ENCODE assay signal across 16 cellular contexts in genomic region chr14:22452330-22452729, GRCh38.
"Had no signal": no experiment of that assay in that cellular context is flagged by ENCODE, and none has a peak within 500 bp of the region (broad histone marks: within the 10 kb centered on the region; RNA-seq: fewer than 3 reads in every experiment).

No MANE protein-coding gene starts in this region.

- H3K4me3 Mint-ChIP-seq: activated B cell treated with CpG ODN at 0.5 μM for 24 hours; stimulated activated naive CD8-positive, alpha-beta T cell treated with anti-CD3 and anti-CD28 coated beads, Interleukin-15, amount 100 ng/mL, for 72 hours; type B pancreatic cell had no signal

- ATAC-seq: effector memory CD8-positive, alpha-beta T cell; foreskin keratinocyte; right cardiac atrium; stimulated activated naive CD8-positive, alpha-beta T cell treated with anti-CD3 and anti-CD28 coated beads, Interleukin-15, amount 100 ng/mL, for 72 hours had no signal

- DNase-seq: activated B cell treated with CpG ODN at 0.5 μM for 24 hours; activated gamma-delta T cell; adrenal gland; dermis blood vessel endothelial cell; effector memory CD8-positive, alpha-beta T cell; foreskin keratinocyte; glutamatergic neuron; hypothalamus; right cardiac atrium; SK-N-SH; small intestine; stimulated activated CD4-positive, alpha-beta T cell treated with anti-CD3 and anti-CD28 coated beads, Interleukin-4, amount 100 ng/mL, for 4 hours; stimulated activated CD8-positive, alpha-beta memory T cell treated with anti-CD3 and anti-CD28 coated beads, Interleukin-4, amount 100 ng/mL, for 48 hours; stimulated activated naive CD8-positive, alpha-beta T cell treated with anti-CD3 and anti-CD28 coated beads, Interleukin-15, amount 100 ng/mL, for 72 hours had no signal

- H3K4me1 Mint-ChIP-seq: stimulated activated naive CD8-positive, alpha-beta T cell treated with anti-CD3 and anti-CD28 coated beads, Interleukin-15, amount 100 ng/mL, for 72 hours had no signal

- H3K36me3 Mint-ChIP-seq: type B pancreatic cell had no signal

- H3K27me3 Mint-ChIP-seq: activated B cell treated with CpG ODN at 0.5 μM for 24 hours; effector memory CD8-positive, alpha-beta T cell; stimulated activated naive CD8-positive, alpha-beta T cell treated with anti-CD3 and anti-CD28 coated beads, Interleukin-15, amount 100 ng/mL, for 72 hours had no signal

- H3K27ac Mint-ChIP-seq: activated B cell treated with CpG ODN at 0.5 μM for 24 hours; stimulated activated naive CD8-positive, alpha-beta T cell treated with anti-CD3 and anti-CD28 coated beads, Interleukin-15, amount 100 ng/mL, for 72 hours; type B pancreatic cell had no signal

- H3K27ac ChIP-seq: adrenal gland, foreskin keratinocyte, prostate gland had no signal

- H3K36me3 ChIP-seq: adrenal gland, prostate gland had no signal

- H3K9me3 ChIP-seq: adrenal gland, prostate gland, SK-N-SH had no signal

- H3K9me3 Mint-ChIP-seq: activated B cell treated with CpG ODN at 0.5 μM for 24 hours; effector memory CD8-positive, alpha-beta T cell; stimulated activated naive CD8-positive, alpha-beta T cell treated with anti-CD3 and anti-CD28 coated beads, Interleukin-15, amount 100 ng/mL, for 72 hours; type B pancreatic cell had no signal
